Comparison of ENCODE assay signal across 21 cellular contexts in genomic region chr11:1896468-1896867, GRCh38. TPM values are rescaled to one million over a fixed set of nuclear protein-coding genes. Genes with fewer than 3 reads are reported as not detected.
"Had no signal": no experiment of that assay in that cellular context is flagged by ENCODE, and none has a peak within 500 bp of the region (broad histone marks: within the 10 kb centered on the region; RNA-seq: fewer than 3 reads in every experiment).

No MANE protein-coding gene starts in this region.

- ATAC-seq: activated CD4-positive, CD25-positive, alpha-beta regulatory T cell treated with anti-CD3 and anti-CD28 coated beads, Interleukin-2, amount 50 U/mL, for 24 hours; stimulated activated naive CD8-positive, alpha-beta T cell treated with anti-CD3 and anti-CD28 coated beads, Interleukin-15, amount 100 ng/mL, for 72 hours had no signal

- H3K36me3 ChIP-seq: brain microvascular endothelial cell, colonic mucosa, gastrocnemius medialis, left ventricle myocardium inferior, right atrium auricular region, suprapubic skin had no signal

- H3K9me3 ChIP-seq: colonic mucosa, gastrocnemius medialis, left ventricle myocardium inferior, right atrium auricular region, suprapubic skin had no signal

- H3K27me3 ChIP-seq: brain microvascular endothelial cell, colonic mucosa, gastrocnemius medialis, right atrium auricular region, suprapubic skin had no signal

- H3K4me3 Mint-ChIP-seq: activated naive CD4-positive, alpha-beta T cell treated with anti-CD3 and anti-CD28 coated beads, Interleukin-2, amount 10 ng/mL, durations not matched to agents 7 days and 5 days; neural crest cell had no signal

- H3K4me3 ChIP-seq: colonic mucosa, gastrocnemius medialis, left ventricle myocardium inferior, right atrium auricular region, suprapubic skin had no signal

- H3K27ac ChIP-seq: brain microvascular endothelial cell, colonic mucosa, gastrocnemius medialis, left ventricle myocardium inferior, right atrium auricular region, suprapubic skin had no signal

- H3K27ac Mint-ChIP-seq: activated naive CD4-positive, alpha-beta T cell treated with anti-CD3 and anti-CD28 coated beads, Interleukin-2, amount 10 ng/mL, durations not matched to agents 7 days and 5 days; progenitor cell of endocrine pancreas; stimulated activated naive CD8-positive, alpha-beta T cell treated with anti-CD3 and anti-CD28 coated beads, Interleukin-15, amount 100 ng/mL, for 72 hours had no signal

- DNase-seq: activated CD4-positive, alpha-beta T cell treated with anti-CD3 and anti-CD28 coated beads, Interleukin-2, amount 50 U/mL, for 1 hour; activated CD8-positive, alpha-beta memory T cell treated with anti-CD3 and anti-CD28 coated beads, Interleukin-2, amount 50 U/mL, for 4 hours; activated effector memory CD4-positive, alpha-beta T cell treated with Interleukin-2 at 50 U/mL for 16 hours; activated naive CD4-positive, alpha-beta T cell treated with anti-CD3 and anti-CD28 coated beads, Interleukin-2, amount 10 ng/mL, durations not matched to agents 7 days and 5 days; activated T-cell treated with anti-CD3 and anti-CD28 coated beads, Interleukin-2, amount 50 U/mL, for 48 hours; aorta; brain microvascular endothelial cell; central memory CD4-positive, alpha-beta T cell; colonic mucosa; gastrocnemius medialis; kidney glomerular epithelial cell; left ventricle myocardium inferior; mammary epithelial cell; stimulated activated naive CD8-positive, alpha-beta T cell treated with anti-CD3 and anti-CD28 coated beads, Interleukin-15, amount 100 ng/mL, for 72 hours; T1000 had no signal

- H3K4me1 Mint-ChIP-seq: neural crest cell had no signal

- H3K4me1 ChIP-seq: colonic mucosa, right atrium auricular region, suprapubic skin had no signal

RNA-seq across cellular contexts. Expression of gene PRR33, which starts 4.8 kb away (rescaled TPM):
- total RNA-seq: aorta, colonic mucosa, mammary epithelial cell, neural crest cell, osteoblast, progenitor cell of endocrine pancreas, suprapubic skin had no signal

RNA-seq across cellular contexts. Expression of gene TNNT3, which starts 23.0 kb away (rescaled TPM):
- total RNA-seq: mammary epithelial cell, neural crest cell, osteoblast, progenitor cell of endocrine pancreas had no signal

RNA-seq across cellular contexts. Expression of gene LSP1, which starts 43.6 kb away (rescaled TPM):
- total RNA-seq: neural crest cell, progenitor cell of endocrine pancreas had no signal

RNA-seq across cellular contexts. Expression of gene TNNI2, which starts 57.7 kb away (rescaled TPM):
- total RNA-seq: left ventricle myocardium inferior, neural crest cell, osteoblast, right atrium auricular region had no signal
